Comparison of ENCODE assay signal across 32 cellular contexts in genomic region chr3:38811822-38812221, GRCh38. TPM values are rescaled to one million over a fixed set of nuclear protein-coding genes. Genes with fewer than 3 reads are reported as not detected.
"Had no signal": no experiment of that assay in that cellular context is flagged by ENCODE, and none has a peak within 500 bp of the region (broad histone marks: within the 10 kb centered on the region; RNA-seq: fewer than 3 reads in every experiment).

No MANE protein-coding gene starts in this region.

- ATAC-seq: left cardiac atrium; left lung; lower lobe of right lung; natural killer cell; sciatic nerve; stimulated activated naive B cell treated with anti-CD40 and anti-IgM and Interleukin-4, amounts not matched to agents 10 μg/mL and 1 μg/mL and 100 μg/mL, for 72 hours; stimulated activated naive CD8-positive, alpha-beta T cell treated with anti-CD3 and anti-CD28 coated beads, Interleukin-15, Interleukin-2, amounts not matched to agents 100 U/mL and 50 U/mL, for 24 hours had no signal

- H3K27ac Mint-ChIP-seq: naive B cell; natural killer cell; nephron progenitor cell; neural progenitor cell; progenitor cell of endocrine pancreas; stimulated activated naive B cell treated with anti-CD40 and anti-IgM and Interleukin-4, amounts not matched to agents 10 μg/mL and 1 μg/mL and 100 μg/mL, for 72 hours had no signal

- H3K4me2 ChIP-seq: neural progenitor cell had no signal

- H3K4me3 Mint-ChIP-seq: natural killer cell; nephron progenitor cell; neural progenitor cell; stimulated activated naive B cell treated with anti-CD40 and anti-IgM and Interleukin-4, amounts not matched to agents 10 μg/mL and 1 μg/mL and 100 μg/mL, for 72 hours had no signal

- H3K27ac ChIP-seq: left lung, lower lobe of right lung, neural progenitor cell, neutrophil, right atrium auricular region, skin epidermis, stomach, testis, thyroid gland, transverse colon, upper lobe of left lung, vagina had no signal

- H3K4me1 ChIP-seq: left lung, lower lobe of right lung, neural progenitor cell, right atrium auricular region, stomach, testis, thyroid gland, transverse colon, upper lobe of left lung, vagina had no signal

- H3K9me3 ChIP-seq: left lung, lower lobe of right lung, neutrophil, right atrium auricular region, stomach, testis, thyroid gland, transverse colon, upper lobe of left lung, vagina had no signal

- H3K9me3 Mint-ChIP-seq: nephron progenitor cell; neural progenitor cell; stimulated activated naive B cell treated with anti-CD40 and anti-IgM and Interleukin-4, amounts not matched to agents 10 μg/mL and 1 μg/mL and 100 μg/mL, for 72 hours had no signal

- H2AFZ ChIP-seq: neural progenitor cell had no signal

- H3K9ac ChIP-seq: neural progenitor cell had no signal

- H3K4me1 Mint-ChIP-seq: naive B cell; natural killer cell; nephron progenitor cell; neural progenitor cell; stimulated activated naive B cell treated with anti-CD40 and anti-IgM and Interleukin-4, amounts not matched to agents 10 μg/mL and 1 μg/mL and 100 μg/mL, for 72 hours had no signal

- H3K27me3 ChIP-seq: left lung, right atrium auricular region, testis, thyroid gland, transverse colon, upper lobe of left lung, vagina had no signal

- DNase-seq: hippocampal formation; kidney glomerular epithelial cell; left cardiac atrium; left lung; lower lobe of right lung; mammary epithelial cell; mesenchymal stem cell; naive B cell; natural killer cell; nephron progenitor cell; occipital lobe; stimulated activated CD4-positive, alpha-beta T cell treated with anti-CD3 and anti-CD28 coated beads, Interleukin-12 subunit alpha, Interleukin-12 subunit beta, amount 100 ng/mL, for 4 hours; stimulated activated CD4-positive, alpha-beta T cell treated with anti-CD3 and anti-CD28 coated beads, Interleukin-15, amount 100 ng/mL, for 24 hours; stimulated activated CD4-positive, alpha-beta T cell treated with anti-CD3 and anti-CD28 coated beads, Interleukin-2, amount 100 ng/mL, for 24 hours; stimulated activated CD4-positive, alpha-beta T cell treated with anti-CD3 and anti-CD28 coated beads, Interleukin-4, amount 100 ng/mL, for 1 hour; stimulated activated naive B cell treated with anti-CD40 and anti-IgM and Interleukin-4, amounts not matched to agents 10 μg/mL and 1 μg/mL and 100 μg/mL, for 72 hours; stimulated activated naive CD8-positive, alpha-beta T cell treated with anti-CD3 and anti-CD28 coated beads, Interleukin-15, Interleukin-2, amounts not matched to agents 100 U/mL and 50 U/mL, for 24 hours; stomach; testis; thyroid gland; transverse colon had no signal

- H3K36me3 Mint-ChIP-seq: naive B cell; natural killer cell; neural progenitor cell; stimulated activated naive B cell treated with anti-CD40 and anti-IgM and Interleukin-4, amounts not matched to agents 10 μg/mL and 1 μg/mL and 100 μg/mL, for 72 hours had no signal

RNA-seq across cellular contexts. Expression of gene SCN10A, which starts 4.2 kb away (rescaled TPM):
- total RNA-seq: left lung, lower lobe of right lung, mammary epithelial cell, natural killer cell, occipital lobe, osteocyte, progenitor cell of endocrine pancreas, renal cortical epithelial cell, sciatic nerve, stomach, thyroid gland, transverse colon, upper lobe of left lung, urinary bladder, vagina had no signal
